ENCODE assay signal across 1 cellular context in the genomic region with DNA sequence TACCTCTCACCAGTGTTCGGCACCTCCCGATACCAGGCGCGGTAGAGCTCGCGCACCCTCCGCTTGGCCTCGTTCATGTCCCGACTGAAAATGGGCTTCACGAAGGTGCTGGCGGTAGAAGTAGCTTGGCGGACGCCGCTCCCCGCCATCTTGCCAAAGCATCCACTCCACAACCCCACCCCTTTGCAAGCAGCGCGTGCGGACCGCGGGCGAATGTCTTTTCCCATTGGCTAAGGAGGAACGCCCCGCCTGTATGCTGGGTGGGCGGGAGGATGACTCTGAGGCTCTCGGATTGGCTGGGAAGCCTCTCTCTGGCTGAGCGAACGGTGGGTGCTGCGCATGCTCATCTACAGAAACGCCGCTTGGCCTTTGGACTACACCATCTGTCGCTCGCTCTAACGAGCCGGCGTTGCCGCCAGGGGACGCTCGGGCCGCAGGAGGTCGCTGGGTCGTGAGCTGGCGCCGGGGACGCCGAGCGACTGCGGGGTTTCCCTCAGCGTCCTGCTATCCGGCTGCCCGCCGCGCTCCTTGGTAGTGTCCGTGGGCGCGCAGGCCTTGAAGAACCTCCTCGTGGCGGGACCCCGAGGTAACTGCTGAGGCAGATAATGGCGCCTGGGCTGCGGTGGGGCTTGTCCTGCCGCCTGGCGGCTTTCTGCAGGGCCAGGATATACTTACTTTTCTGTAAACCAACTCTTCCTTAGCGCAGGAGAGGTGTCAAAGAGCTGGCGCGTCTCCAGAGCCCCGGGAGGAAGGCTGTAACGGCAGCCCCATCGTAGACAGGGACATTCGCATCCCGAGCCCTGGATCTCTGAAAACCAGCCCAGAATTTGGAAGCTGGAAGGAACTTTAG.
TF ChIP-seq lines count a peak whose summit lies in the region.

TSS of gene NDUFA6 (minus strand) at position 177 of the 850 bp plus-strand sequence. CDS start at position 149, 28 bp downstream.

TF ChIP-seq in K562, 482 proteins besides CTCF, POLR2A, EP300 and RAD21 (continued from another document and continues in another):
- TF ChIP-seq, protein P1, sequence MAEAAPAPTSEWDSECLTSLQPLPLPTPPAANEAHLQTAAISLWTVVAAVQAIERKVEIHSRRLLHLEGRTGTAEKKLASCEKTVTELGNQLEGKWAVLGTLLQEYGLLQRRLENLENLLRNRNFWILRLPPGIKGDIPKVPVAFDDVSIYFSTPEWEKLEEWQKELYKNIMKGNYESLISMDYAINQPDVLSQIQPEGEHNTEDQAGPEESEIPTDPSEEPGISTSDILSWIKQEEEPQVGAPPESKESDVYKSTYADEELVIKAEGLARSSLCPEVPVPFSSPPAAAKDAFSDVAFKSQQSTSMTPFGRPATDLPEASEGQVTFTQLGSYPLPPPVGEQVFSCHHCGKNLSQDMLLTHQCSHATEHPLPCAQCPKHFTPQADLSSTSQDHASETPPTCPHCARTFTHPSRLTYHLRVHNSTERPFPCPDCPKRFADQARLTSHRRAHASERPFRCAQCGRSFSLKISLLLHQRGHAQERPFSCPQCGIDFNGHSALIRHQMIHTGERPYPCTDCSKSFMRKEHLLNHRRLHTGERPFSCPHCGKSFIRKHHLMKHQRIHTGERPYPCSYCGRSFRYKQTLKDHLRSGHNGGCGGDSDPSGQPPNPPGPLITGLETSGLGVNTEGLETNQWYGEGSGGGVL (CRISPR knock-in tag; IDR thresholded peaks at IDR 0.05) = no peak
- TF ChIP-seq CC2D1A (IDR thresholded peaks at IDR 0.05) = no peak
- no peak for TF ChIP-seq NFXL1 (CRISPR knock-in tag; IDR thresholded peaks at IDR 0.05)
- TF ChIP-seq KDM5B (IDR thresholded peaks at IDR 0.05; ENCODE audit: insufficient replicate concordance, low read depth, low read length) = peak; percentile 91
- no peak for TF ChIP-seq PHB2 (IDR thresholded peaks at IDR 0.05; ENCODE audit: low read depth)
- no peak for TF ChIP-seq SETDB1 (IDR thresholded peaks at IDR 0.05; ENCODE audit: low read length)
- TF ChIP-seq NCOR1 (IDR thresholded peaks at IDR 0.05) = no peak
- TF ChIP-seq MITF (IDR thresholded peaks at IDR 0.05) = no peak
- peak; percentile 91; the same call in 1 of the 2 replicates for TF ChIP-seq NR1H2 (CRISPR knock-in tag; IDR thresholded peaks at IDR 0.05)
- TF ChIP-seq ZNF12 (CRISPR knock-in tag; IDR thresholded peaks at IDR 0.05) = no peak
- TF ChIP-seq KLF6 (CRISPR knock-in tag; IDR thresholded peaks at IDR 0.05; ENCODE audit: borderline replicate concordance) = no peak
- no peak for TF ChIP-seq ZNF140 (CRISPR knock-in tag; IDR thresholded peaks at IDR 0.05)
- TF ChIP-seq FOXP4 (CRISPR knock-in tag; IDR thresholded peaks at IDR 0.05; ENCODE audit: borderline replicate concordance) = 0 out of 2 replicates have a peak, but pooled peaks have one; percentile 17
- TF ChIP-seq ZNF41 (CRISPR knock-in tag; conservative IDR thresholded peaks at IDR 0.05) = no peak
- peak; percentile 98 for TF ChIP-seq ZFX (CRISPR knock-in tag; IDR thresholded peaks at IDR 0.05)
- TF ChIP-seq KAT7 (CRISPR knock-in tag; IDR thresholded peaks at IDR 0.05; ENCODE audit: borderline replicate concordance) = peak; percentile 83; the same call in 1 of the 2 replicates
- no peak for TF ChIP-seq RAD51 (IDR thresholded peaks at IDR 0.05; ENCODE audit: borderline replicate concordance, low read depth)
- TF ChIP-seq KLF16 (IDR thresholded peaks at IDR 0.05) = peak; percentile 10; the same call in 1 of the 2 replicates
- no peak for TF ChIP-seq ZNF354B (CRISPR knock-in tag; IDR thresholded peaks at IDR 0.05)
- no peak for TF ChIP-seq THRAP3 (IDR thresholded peaks at IDR 0.05; ENCODE audit: borderline replicate concordance)
- no peak for TF ChIP-seq MCM3 (IDR thresholded peaks at IDR 0.05)
- TF ChIP-seq GTF2F1 (IDR thresholded peaks at IDR 0.05; ENCODE audit: low read depth, low read length) = peak; percentile 70; the same call in 1 of the 2 replicates
- no peak for TF ChIP-seq CHD7 (IDR thresholded peaks at IDR 0.05; ENCODE audit: low read depth, low read length)
- no peak for TF ChIP-seq ZNF436 (CRISPR knock-in tag; IDR thresholded peaks at IDR 0.05)
- no peak for TF ChIP-seq SIX5 (IDR thresholded peaks at IDR 0.05; ENCODE audit: borderline replicate concordance in 1 of 2, insufficient read depth in 1 of 2, low read depth in 1 of 2, low read length in 2 of 2)
- 0 out of 2 replicates have a peak, but pooled peaks have one; percentile 53 for TF ChIP-seq BRD4 (IDR thresholded peaks at IDR 0.05)
- TF ChIP-seq MED1 (CRISPR knock-in tag; IDR thresholded peaks at IDR 0.05; ENCODE audit: borderline replicate concordance) = no peak
- TF ChIP-seq TRIM24 (IDR thresholded peaks at IDR 0.05) = no peak
- 0 out of 4 replicates have a peak, but pooled peaks of 1 of the 2 experiments have one; percentile 89 for TF ChIP-seq UBTF (IDR thresholded peaks at IDR 0.05; ENCODE audit: borderline replicate concordance in 1 of 2, low read depth in 2 of 2, low read length in 2 of 2)
- peak; percentile 93 for TF ChIP-seq TFAP4 (CRISPR knock-in tag; IDR thresholded peaks at IDR 0.05; ENCODE audit: borderline replicate concordance)
- no peak for TF ChIP-seq ZNF134 (CRISPR knock-in tag; conservative IDR thresholded peaks at IDR 0.05)
- TF ChIP-seq KAT8 (IDR thresholded peaks at IDR 0.05; ENCODE audit: low read depth) = no peak
- no peak for TF ChIP-seq TEAD2 (tag; IDR thresholded peaks at IDR 0.05)
- TF ChIP-seq FOS (IDR thresholded peaks at IDR 0.05; ENCODE audit: extremely low read depth, insufficient read length) = peak; percentile 57
- TF ChIP-seq CBX2 (IDR thresholded peaks at IDR 0.05; ENCODE audit: insufficient read depth, low read length, poor library complexity, severe bottlenecking) = no peak
- TF ChIP-seq ZNF384 (IDR thresholded peaks at IDR 0.05; ENCODE audit: low read depth, low read length) = no peak
